12 cellular contexts compared by ENCODE assay signal in the genomic region with DNA sequence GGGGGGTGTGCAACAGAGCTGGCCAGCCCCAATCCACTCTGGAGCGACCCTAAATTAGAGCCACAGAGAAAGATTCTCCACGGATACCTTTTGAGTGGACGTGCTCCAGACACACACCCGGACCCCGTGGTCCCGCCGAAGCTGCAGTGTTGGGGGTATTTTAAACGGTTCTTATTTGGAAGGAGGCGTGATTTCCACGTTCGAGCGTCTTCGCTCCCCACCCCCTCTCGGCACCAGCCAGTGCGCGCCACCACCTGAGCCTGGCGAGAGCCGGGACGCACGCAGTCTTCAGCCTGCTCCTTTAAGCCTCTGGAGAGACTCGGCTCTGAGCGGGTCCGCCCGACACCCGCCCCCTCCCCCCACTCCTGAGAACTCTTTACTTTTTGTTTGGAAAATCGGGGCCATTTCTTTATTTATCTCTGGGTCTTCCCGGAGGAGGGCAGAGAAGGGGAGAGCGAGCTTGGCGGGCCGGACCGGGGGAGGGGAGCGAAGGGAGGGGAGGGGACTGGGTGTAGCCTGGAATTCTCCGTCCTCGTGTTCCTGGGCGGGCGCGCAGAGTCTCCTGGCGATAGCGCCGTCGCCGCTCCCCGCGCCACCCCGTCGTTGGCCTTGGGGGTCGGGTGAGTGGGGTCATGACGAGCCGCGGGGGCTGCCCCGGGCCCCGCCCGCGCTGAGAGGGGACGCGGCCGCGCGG. TPM values are rescaled to one million over a fixed set of nuclear protein-coding genes. Genes with fewer than 3 reads are reported as not detected.
A peak's percentile ranks its signal among the peaks of the same experiment; 100 is the strongest.
DNase-seq lines count a peak whose midpoint lies in the region; ATAC-seq and TF ChIP-seq lines count a peak whose summit lies in the region.
"Had no signal": no experiment of that assay in that cellular context is flagged by ENCODE, and none has a peak within 500 bp of the region (broad histone marks: within the 10 kb centered on the region; RNA-seq: fewer than 3 reads in every experiment).

No MANE protein-coding gene starts in this region.

- intact Hi-C loops in left colon (cut with DNase I, micrococcal nuclease): no loop called here
- intact Hi-C loops in activated CD4-positive, alpha-beta T cell treated with anti-CD3 and anti-CD28 coated beads, Interleukin-2, amount 10 ng/mL, durations not matched to agents 24 days and 14 days (cut with micrococcal nuclease): loop anchor here (10.0 kb wide), 1 partner anchor 1681 kb away; a partner anchor contains a TSS

- peaks cover 2% of the 10 kb centered on the region for H3K4me1 Mint-ChIP-seq in activated CD4-positive, alpha-beta T cell treated with anti-CD3 and anti-CD28 coated beads, Interleukin-2, amount 10 ng/mL, durations not matched to agents 24 days and 14 days

- H3K4me3 ChIP-seq in WERI-Rb-1 (ENCODE audit: low read depth, low read length) (peak overlapping the region; percentile 42), subcutaneous abdominal adipose tissue (ENCODE audit: low read depth in 1 of 5, low read length in 5 of 5) (peak overlapping the region in 4 of 5 donors; percentile 11 to 29 (median 26))

- peaks cover 59% of the 10 kb centered on the region for H3K27me3 ChIP-seq in WERI-Rb-1 (ENCODE audit: insufficient read depth, low read depth, severe bottlenecking)
- H3K27me3 ChIP-seq in subcutaneous abdominal adipose tissue (ENCODE audit: control insufficient read depth in 5 of 5, insufficient read depth in 4 of 5, low read length in 5 of 5): peaks cover 34 to 52% (median 39%) of the 10 kb centered on the region in 5 donors

- peaks cover 52% of the 10 kb centered on the region for H3K27me3 Mint-ChIP-seq in activated CD4-positive, alpha-beta T cell treated with anti-CD3 and anti-CD28 coated beads, Interleukin-2, amount 10 ng/mL, durations not matched to agents 24 days and 14 days

- no peak overlapping the region for H3K4me3 Mint-ChIP-seq in activated CD4-positive, alpha-beta T cell treated with anti-CD3 and anti-CD28 coated beads, Interleukin-2, amount 10 ng/mL, durations not matched to agents 24 days and 14 days

- ATAC-seq in left colon: peak; percentile 34

- DNase-seq in NCI-H1105 treated with DMSO at 0.1 percent for 48 hours (lab: John Stamatoyannopoulos, UW) (peak; percentile 33), NCI-H1105 (lab: John Stamatoyannopoulos, UW) (no peak), WERI-Rb-1 (peak; percentile 35), left colon (no peak), epidermal melanocyte (ENCODE audit: insufficient read length, low spot score) (no peak)
- no peak for DNase-seq in activated naive CD4-positive, alpha-beta T cell treated with Interleukin-2 at 50 U/mL for 16 hours
- DNase-seq in activated CD4-positive, alpha-beta T cell treated with anti-CD3 and anti-CD28 coated beads, Interleukin-2, amount 10 ng/mL, durations not matched to agents 24 days and 14 days: no peak
- DNase-seq: activated CD8-positive, alpha-beta memory T cell treated with anti-CD3 and anti-CD28 coated beads, Interleukin-2, amount 50 U/mL, for 4 hours; NCI-H526 treated with DMSO at 0.1 percent for 48 hours had no signal

- no peaks in the 10 kb centered on the region for H3K36me3 Mint-ChIP-seq in activated CD4-positive, alpha-beta T cell treated with anti-CD3 and anti-CD28 coated beads, Interleukin-2, amount 10 ng/mL, durations not matched to agents 24 days and 14 days (ENCODE audit: low read depth)

- no peaks in the 10 kb centered on the region for H3K9me3 Mint-ChIP-seq in activated CD4-positive, alpha-beta T cell treated with anti-CD3 and anti-CD28 coated beads, Interleukin-2, amount 10 ng/mL, durations not matched to agents 24 days and 14 days

- H3K36me3 ChIP-seq in WERI-Rb-1 (no peaks in the 10 kb centered on the region), subcutaneous abdominal adipose tissue (ENCODE audit: control insufficient read depth in 5 of 5, insufficient read depth in 5 of 5, low read length in 5 of 5) (no peaks in the 10 kb centered on the region)

- no peak overlapping the region for H3K9ac ChIP-seq in subcutaneous abdominal adipose tissue (ENCODE audit: low read length in 5 of 5)

- H3K9me3 ChIP-seq in WERI-Rb-1 (ENCODE audit: severe bottlenecking) (no peaks in the 10 kb centered on the region), subcutaneous abdominal adipose tissue (ENCODE audit: control insufficient read depth in 5 of 5, low read length in 5 of 5) (no peaks in the 10 kb centered on the region)

- peaks cover 0 to 31% (median 28%) of the 10 kb centered on the region in 5 donors for H3K4me1 ChIP-seq in subcutaneous abdominal adipose tissue (ENCODE audit: control insufficient read depth in 5 of 5, insufficient read depth in 5 of 5, low read length in 5 of 5)

- H3K27ac Mint-ChIP-seq in activated CD4-positive, alpha-beta T cell treated with anti-CD3 and anti-CD28 coated beads, Interleukin-2, amount 10 ng/mL, durations not matched to agents 24 days and 14 days: no peak overlapping the region

- H3K27ac ChIP-seq in WERI-Rb-1: no peak overlapping the region
- H3K27ac ChIP-seq in subcutaneous abdominal adipose tissue (ENCODE audit: low read depth, low read length): no peak overlapping the region
- H3K27ac ChIP-seq: skin epidermis had no signal

- no peak for TF ChIP-seq CTCF in WERI-Rb-1 (IDR thresholded peaks at IDR 0.05; ENCODE audit: low read depth, low read length)

RNA-seq across cellular contexts. Expression of a gene that starts 0.7 kb away (rescaled TPM):
- 1 to 10 TPM in 1 of 2 donors, under 1 TPM in 1; 0.12 to 1.9 TPM for total RNA-seq in left colon
- total RNA-seq in activated CD4-positive, alpha-beta T cell treated with anti-CD3 and anti-CD28 coated beads, Interleukin-2, amount 10 ng/mL, durations not matched to agents 24 days and 14 days: not detected in 2 replicates
- total RNA-seq: fibroblast of lung had no signal

Comparison
In these comparisons a context has a peak if more than half of its experiments do, and no peak if none do; other contexts are left out.
1. DNase-seq: peak in NCI-H1105 treated with DMSO at 0.1 percent for 48 hours (single experiment) and WERI-Rb-1 (single experiment); none in NCI-H1105 (single experiment), left colon (0 of 2), epidermal melanocyte (single experiment), activated naive CD4-positive, alpha-beta T cell treated with Interleukin-2 at 50 U/mL for 16 hours (single experiment) and activated CD4-positive, alpha-beta T cell treated with anti-CD3 and anti-CD28 coated beads, Interleukin-2, amount 10 ng/mL, durations not matched to agents 24 days and 14 days (single experiment).